Comparison of ENCODE assay signal across 19 cellular contexts in genomic region chr16:26133401-26133800, GRCh38.
"Had no signal": no experiment of that assay in that cellular context is flagged by ENCODE, and none has a peak within 500 bp of the region (broad histone marks: within the 10 kb centered on the region; RNA-seq: fewer than 3 reads in every experiment).

No MANE protein-coding gene starts in this region.

- DNase-seq: activated CD4-positive, alpha-beta memory T cell treated with anti-CD3 and anti-CD28 coated beads for 36 hours; activated CD4-positive, alpha-beta T cell treated with anti-CD3 and anti-CD28 coated beads, Interleukin-2, amount 10 ng/mL, durations not matched to agents 24 days and 14 days; activated CD4-positive, CD25-positive, alpha-beta regulatory T cell treated with anti-CD3 and anti-CD28 coated beads, Interleukin-2, amount 50 U/mL, for 72 hours; activated CD8-positive, alpha-beta memory T cell treated with anti-CD3 and anti-CD28 coated beads, Interleukin-2, amount 50 U/mL, for 48 hours; activated gamma-delta T cell treated with Interleukin-2 at 50 U/mL for 16 hours; activated T-cell treated with anti-CD3 and anti-CD28 coated beads, Interleukin-2, amount 50 U/mL, for 24 hours; dermis blood vessel endothelial cell; effector CD8-positive, alpha-beta T cell; esophagus squamous epithelium; foreskin melanocyte; left colon; naive thymus-derived CD8-positive, alpha-beta T cell; right lobe of liver; stimulated activated CD4-positive, alpha-beta T cell treated with anti-CD3 and anti-CD28 coated beads, Interleukin-2, amount 100 ng/mL, for 48 hours; stimulated activated naive CD8-positive, alpha-beta T cell treated with anti-CD3 and anti-CD28 coated beads, Interleukin-15, Interleukin-2, amounts not matched to agents 100 U/mL and 50 U/mL, for 24 hours; T-helper 9 cell; testis; transverse colon had no signal

- H3K4me1 ChIP-seq: esophagus squamous epithelium, right lobe of liver, testis, transverse colon had no signal

- H3K27ac ChIP-seq: epithelial cell of prostate, esophagus squamous epithelium, right lobe of liver, testis, transverse colon had no signal

- H3K4me3 ChIP-seq: esophagus squamous epithelium, right lobe of liver, testis, transverse colon had no signal

- H3K36me3 ChIP-seq: esophagus squamous epithelium, right lobe of liver, transverse colon had no signal

- H3K27me3 ChIP-seq: esophagus squamous epithelium, right lobe of liver, testis, transverse colon had no signal

- H3K9me3 ChIP-seq: esophagus squamous epithelium, right lobe of liver, testis, transverse colon had no signal
